ENCODE assay signal across 1 cellular context in the genomic region with DNA sequence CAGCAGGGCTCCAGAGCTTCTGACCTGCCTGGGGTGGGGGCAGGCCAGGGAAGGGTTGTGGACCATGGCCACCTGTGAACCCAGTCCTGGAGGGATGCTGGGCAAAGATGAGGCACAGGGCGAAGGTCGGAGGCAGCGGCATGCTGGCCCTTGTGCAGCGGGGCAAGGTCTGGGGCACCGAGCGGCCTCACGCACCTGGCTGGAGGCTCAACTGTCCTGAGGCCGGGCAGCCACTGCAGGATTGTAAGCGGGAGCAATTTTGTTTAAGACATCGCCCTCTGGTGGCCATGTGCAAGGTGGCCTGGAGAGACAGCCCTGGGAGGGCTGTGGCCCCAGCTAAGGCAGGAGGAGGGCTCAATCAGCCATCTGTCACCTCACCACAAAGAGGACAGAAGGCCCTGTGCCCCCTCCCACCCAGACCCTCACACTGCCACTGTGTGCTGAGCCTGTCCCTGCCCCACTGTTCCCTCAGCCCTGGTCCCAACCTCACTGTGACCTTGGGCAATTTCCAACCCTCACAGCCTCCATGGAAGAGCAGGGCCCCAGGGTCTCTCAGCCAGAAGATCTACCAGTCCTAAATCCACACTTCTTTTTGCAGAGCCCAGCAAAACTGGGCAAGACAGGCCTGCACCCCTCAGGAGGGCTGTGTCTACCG.
TF ChIP-seq lines count a peak whose summit lies in the region.

No MANE protein-coding gene starts in this region.

TF ChIP-seq in SK-N-SH treated with all-trans-retinoic acid at 6 μM for 48 hours, 23 proteins besides CTCF, POLR2A, EP300 and RAD21 (continued from another document):
- TF ChIP-seq ESRRG (CRISPR knock-in tag; IDR thresholded peaks at IDR 0.05) (no peak), ZFP30 (CRISPR knock-in tag; IDR thresholded peaks at IDR 0.05) (no peak), BACH2 (CRISPR knock-in tag; IDR thresholded peaks at IDR 0.05; ENCODE audit: borderline replicate concordance) (no peak), PPARA (CRISPR knock-in tag; IDR thresholded peaks at IDR 0.05; ENCODE audit: borderline replicate concordance) (no peak), ZNF8 (CRISPR knock-in tag; IDR thresholded peaks at IDR 0.05) (no peak)
